In genomic region chr3:150259526-150260145, GRCh38 we compare ENCODE assay signal across 19 cellular contexts.
A peak's percentile ranks its signal among the peaks of the same experiment; 100 is the strongest.
DNase-seq lines count a peak whose midpoint lies in the region; ATAC-seq, FAIRE-seq and TF ChIP-seq lines count a peak whose summit lies in the region.
"Had no signal": no experiment of that assay in that cellular context is flagged by ENCODE, and none has a peak within 500 bp of the region (broad histone marks: within the 10 kb centered on the region; RNA-seq: fewer than 3 reads in every experiment).

No MANE protein-coding gene starts in this region.

- no peak overlapping the region for H3K4me2 ChIP-seq in K562 (ENCODE audit: insufficient read depth, low read length)

- H3K79me2 ChIP-seq in K562 (ENCODE audit: control insufficient read depth, insufficient read depth, low read length), result no peaks in the 10 kb centered on the region

- BruUV-seq in K562 (replicated peaks; lab: Mats Ljungman, UMichigan), result no TSS peak

- H3K36me3 ChIP-seq in cardiac muscle cell, result no peaks in the 10 kb centered on the region
- no peaks in the 10 kb centered on the region for H3K36me3 ChIP-seq in heart right ventricle
- no peaks in the 10 kb centered on the region for H3K36me3 ChIP-seq in K562 (ENCODE audit: control insufficient read depth, insufficient read depth, low read length)
- no peaks in the 10 kb centered on the region for H3K36me3 ChIP-seq in right lobe of liver
- H3K36me3 ChIP-seq: HAP-1 had no signal

- H3K27me3 ChIP-seq in cardiac muscle cell (no peaks in the 10 kb centered on the region), heart right ventricle (no peaks in the 10 kb centered on the region), K562 (ENCODE audit: control insufficient read depth in 2 of 2, insufficient read depth in 2 of 2, low read length in 2 of 2) (no peaks in the 10 kb centered on the region), right lobe of liver (no peaks in the 10 kb centered on the region)

- no peak for TF ChIP-seq CTCF in cardiac muscle cell (IDR thresholded peaks at IDR 0.05; ENCODE audit: low read depth, low read length)
- TF ChIP-seq CTCF in heart right ventricle (IDR thresholded peaks at IDR 0.05), result no peak
- no peak for TF ChIP-seq CTCF in K562 (IDR thresholded peaks at IDR 0.05 in 2 of 3, conservative IDR thresholded peaks at IDR 0.05 in 1 of 3; ENCODE audit: insufficient read depth in 2 of 3, low read depth in 1 of 3, low read length in 3 of 3)
- TF ChIP-seq CTCF in fibroblast of the aortic adventitia (IDR thresholded peaks at IDR 0.05; ENCODE audit: insufficient read depth, low read length), result no peak
- no peak for TF ChIP-seq CTCF in right lobe of liver (IDR thresholded peaks at IDR 0.05)

- CTCF ChIA-PET in K562 (lab: Yijun Ruan, JAX; ENCODE audit: low intra/inter-chr PET ratio), result no interaction called here

- TF ChIP-seq RAD21 in K562 (CRISPR knock-in tag; conservative IDR thresholded peaks at IDR 0.05 in 1 of 2, IDR thresholded peaks at IDR 0.05 in 1 of 2), result no peak

- no peaks in the 10 kb centered on the region for H4K20me1 ChIP-seq in K562 (replicated peaks; ENCODE audit: control insufficient read depth, insufficient read depth, low read length)

- in situ Hi-C loops in K562 (cut with MboI), result no loop called here

- no peak for TF ChIP-seq EP300 in K562 (IDR thresholded peaks at IDR 0.05; ENCODE audit: low read length)

- H3K9ac ChIP-seq in K562 (ENCODE audit: insufficient read depth in 1 of 2, low read depth in 2 of 2, low read length in 2 of 2), result no peak overlapping the region

- intact Hi-C loops in heart right ventricle (cut with DNase I), result no loop called here
- intact Hi-C loops in K562 (cut with micrococcal nuclease), result no loop called here
- intact Hi-C loops in right lobe of liver (cut with DNase I), result no loop called here

- no peak for FAIRE-seq in K562 (lab: Jason Lieb, UNC)
- FAIRE-seq: GM12891, GM18507, H54 had no signal

- peak in 1 of 2 donors; percentile 87 for DNase-seq in cardiac muscle cell (ENCODE audit: low read depth in 1 of 2, low spot score in 1 of 2)
- no peak for DNase-seq in heart right ventricle
- no peak for DNase-seq in K562 (ENCODE audit: extremely low read depth in 1 of 4, low spot score in 3 of 4)
- peak; percentile 69 for DNase-seq in fibroblast of the aortic adventitia (ENCODE audit: low read depth)
- DNase-seq in right lobe of liver, result no peak
- no peak for DNase-seq in middle frontal gyrus (ENCODE audit: extremely low spot score, low spot score)
- DNase-seq: C1 segment of cervical spinal cord; Calu3; CD4-positive, alpha-beta memory T cell; COR-L47; DMS53; DMS79 treated with DMSO at 0.1 percent for 48 hours; GF-D8; GOT3; HFFc6 had no signal

- H3K27ac ChIP-seq in cardiac muscle cell (peak overlapping the region; percentile 71), heart right ventricle (no peak overlapping the region), K562 (ENCODE audit: extremely low read depth, low read depth, low read length) (no peak overlapping the region), right lobe of liver (peak overlapping the region; percentile 48 to 78 (median 70))

- ATAC-seq in heart right ventricle (no peak), K562 (no peak), right lobe of liver (peak; percentile 81 to 89 (median 84))

- H3K9me3 ChIP-seq in cardiac muscle cell (ENCODE audit: low read depth) (no peaks in the 10 kb centered on the region), heart right ventricle (no peaks in the 10 kb centered on the region), K562 (replicated peaks; ENCODE audit: control insufficient read depth, insufficient read depth, low read depth, low read length) (no peaks in the 10 kb centered on the region), right lobe of liver (no peaks in the 10 kb centered on the region)
- H3K9me3 ChIP-seq: HAP-1 had no signal

- TF ChIP-seq POLR2A in K562 (conservative IDR thresholded peaks at IDR 0.05), result no peak
- TF ChIP-seq POLR2A in right lobe of liver (IDR thresholded peaks at IDR 0.05), result no peak

- no peak overlapping the region for H2AFZ ChIP-seq in K562 (ENCODE audit: low read depth, low read length)

- H3K4me1 ChIP-seq in cardiac muscle cell (ENCODE audit: low read depth) (peaks cover 34% of the 10 kb centered on the region), heart right ventricle (peaks cover 0 to 27% (median 5%) of the 10 kb centered on the region in 9 donors), K562 (replicated peaks in 1 of 2; ENCODE audit: control insufficient read depth in 2 of 2, insufficient read depth in 2 of 2, low read length in 2 of 2) (no peaks in the 10 kb centered on the region), right lobe of liver (peaks cover 0 to 35% (median 9%) of the 10 kb centered on the region in 4 donors)

- H3K9me1 ChIP-seq in K562 (ENCODE audit: control insufficient read depth, insufficient read depth, low read length), result no peaks in the 10 kb centered on the region

- H3K4me3 ChIP-seq in cardiac muscle cell (no peak overlapping the region), heart right ventricle (no peak overlapping the region), K562 (no peak overlapping the region), fibroblast of the aortic adventitia (ENCODE audit: low read depth, low read length) (no peak overlapping the region), right lobe of liver (no peak overlapping the region)
- H3K4me3 ChIP-seq: HAP-1 had no signal

- POLR2A ChIA-PET in K562 (lab: Yijun Ruan, JAX), result interaction anchor here (1.0 to 1.2 kb wide), 3 partner anchors 8 to 23 kb away, joined by 3 read pairs; no protein-coding TSS in a partner anchor

- 69 to 72% methylated on average over 4 of the region's 4 CpGs for WGBS in heart right ventricle, 2 donors
- WGBS in K562 (ENCODE audit: insufficient coverage, low coverage, missing lambda C conversion rate), result 4% methylated on average over 4 of the region's 4 CpGs
- 17% methylated on average over 4 of the region's 4 CpGs for WGBS in right lobe of liver (ENCODE audit: insufficient coverage, low coverage, low lambda C conversion rate, missing lambda C conversion rate)

TF ChIP-seq in K562, 482 proteins besides CTCF, POLR2A, EP300 and RAD21:
- TF ChIP-seq ZNF707 (CRISPR knock-in tag; conservative IDR thresholded peaks at IDR 0.05) (0 out of 2 replicates have a peak, but pooled peaks have one; percentile 9), HNRNPK (IDR thresholded peaks at IDR 0.05; ENCODE audit: low read depth, low read length, poor library complexity, severe bottlenecking) (no peak)
TF ChIP-seq in K562: peak in this region for 1.

Comparison
In these comparisons a context has a peak if more than half of its experiments do, and no peak if none do; other contexts are left out.
1. H3K27ac ChIP-seq: peak in cardiac muscle cell (single experiment) and right lobe of liver (3 of 3); none in heart right ventricle (0 of 10) and K562 (single experiment).
2. ATAC-seq: peak in right lobe of liver (4 of 4); none in heart right ventricle (0 of 8) and K562 (single experiment).